Comparison of ENCODE assay signal across 8 cellular contexts in the genomic region with DNA sequence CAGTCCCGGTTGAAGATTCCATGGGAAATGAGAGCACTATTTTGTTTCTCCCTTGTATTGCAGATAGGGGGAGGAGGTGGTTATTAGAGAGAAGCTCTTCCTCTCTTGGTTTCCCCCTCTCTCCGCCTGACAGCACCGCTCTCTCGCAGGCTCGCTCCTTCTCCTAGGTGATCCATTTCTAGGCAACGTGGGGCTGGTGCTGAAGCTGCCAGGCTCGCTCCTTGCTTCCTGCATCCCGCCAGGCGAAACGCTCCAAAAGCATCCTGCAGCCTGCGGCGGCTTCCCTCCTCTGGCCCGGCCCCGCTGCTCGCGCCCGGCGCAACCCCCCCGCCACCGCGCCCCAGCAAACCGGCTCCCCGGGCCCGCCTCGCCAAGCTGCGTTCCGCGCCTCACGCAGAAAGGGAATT. TPM values are rescaled to one million over a fixed set of nuclear protein-coding genes. Genes with fewer than 3 reads are reported as not detected.
DNase-seq lines count a peak whose midpoint lies in the region; ATAC-seq, FAIRE-seq and TF ChIP-seq lines count a peak whose summit lies in the region.

A gene (plus strand): TSS at position 346 of the 407 bp plus-strand sequence.

- peak; percentile 27 to 47; a peak in 2 of 6 replicates for ATAC-seq in A549
- no peak for ATAC-seq in HG03457 (IDR thresholded peaks at IDR 0.05; ENCODE audit: unreplicated experiment)

- H3K4me3 ChIP-seq in A549 (peak within 1 kb of the TSS; percentile 39; the same call in 2 of the 3 replicates), Caco-2 (ENCODE audit: low read depth, low read length) (no peak within 1 kb of the TSS)

- CTCF ChIA-PET in A549 (lab: Yijun Ruan, JAX) (interaction anchor here (0.6 kb wide), 1 partner anchor 10 kb away, joined by 3 read pairs; no protein-coding TSS in a partner anchor), Caco-2 (lab: Charles Lee) (no interaction called here)

- TF ChIP-seq EP300 in A549 (IDR thresholded peaks at IDR 0.05) = no peak

- H3K4me3 Mint-ChIP-seq in Caco-2 (ENCODE audit: unreplicated experiment) = no peak within 1 kb of the TSS

- 3% methylated on average over 18 of the region's 29 CpGs for WGBS in A549 (ENCODE audit: missing lambda C conversion rate)

- POLR2A ChIA-PET in A549 (lab: Yijun Ruan, JAX) = no interaction called here
- POLR2A ChIA-PET in Caco-2 (lab: Charles Lee) = no interaction called here

- no peak for FAIRE-seq in A549 (lab: Jason Lieb, UNC)

- H3K27me3 ChIP-seq in Caco-2 (replicated peaks; ENCODE audit: control insufficient read depth, insufficient read depth, low read length) = no peaks in the 10 kb centered on the region

- H3K36me3 Mint-ChIP-seq in Caco-2 (ENCODE audit: insufficient read depth, unreplicated experiment) = no peaks in the 10 kb centered on the region

- H3K4me1 ChIP-seq in A549 = 0 out of 3 replicates have a peak, but pooled peaks cover 4% of the 10 kb centered on the region
- H3K4me1 ChIP-seq in Caco-2 = no peaks in the 10 kb centered on the region

- TF ChIP-seq RAD21 in A549 (conservative IDR thresholded peaks at IDR 0.05 in 1 of 2, IDR thresholded peaks at IDR 0.05 in 1 of 2) = no peak

- DNase-seq in A549 (ENCODE audit: low read depth in 1 of 2, low spot score in 1 of 2) (peak in 1 of 2 experiments; percentile 1), Kasumi-1 (lab: John Stamatoyannopoulos, UW) (peak; percentile 28 to 38), cerebellar nuclear complex (lab: John Stamatoyannopoulos, UW) (peak; percentile 66 to 76), medulla oblongata (ENCODE audit: extremely low spot score) (peak; percentile 77), dermis blood vessel endothelial cell (no peak), SHP77 (lab: John Stamatoyannopoulos, UW) (no peak), Caco-2 (no peak)

- BruUV-seq in Caco-2 (replicated peaks; lab: Mats Ljungman, UMichigan) = no TSS peak

- no peaks in the 10 kb centered on the region for H3K36me3 ChIP-seq in Caco-2 (ENCODE audit: control insufficient read depth, insufficient read depth, low read length)

- no peak within 1 kb of the TSS for H3K27ac Mint-ChIP-seq in Caco-2 (ENCODE audit: unreplicated experiment)

- H3K4me1 Mint-ChIP-seq in Caco-2 (ENCODE audit: low read depth, unreplicated experiment) = no peaks in the 10 kb centered on the region

- no peaks in the 10 kb centered on the region for H3K9me3 ChIP-seq in A549
- no peaks in the 10 kb centered on the region for H3K9me3 ChIP-seq in Caco-2

- H3K9me3 Mint-ChIP-seq in Caco-2 (ENCODE audit: unreplicated experiment) = no peaks in the 10 kb centered on the region

- no peak for TF ChIP-seq CTCF in A549 (IDR thresholded peaks at IDR 0.05)
- no peak for TF ChIP-seq CTCF in Caco-2 (IDR thresholded peaks at IDR 0.05; ENCODE audit: insufficient read depth in 1 of 2, low read depth in 1 of 2, low read length in 1 of 2, severe bottlenecking in 1 of 2, unreplicated experiment in 1 of 2)

- no peak for TF ChIP-seq POLR2A in A549 (IDR thresholded peaks at IDR 0.05; ENCODE audit: low read length)

- intact Hi-C loops in Caco-2 (cut with micrococcal nuclease; ENCODE audit: unreplicated experiment) = no loop called here

- peaks cover 2% of the 10 kb centered on the region for H3K27me3 Mint-ChIP-seq in Caco-2 (ENCODE audit: insufficient read depth, unreplicated experiment)

- H3K4me2 ChIP-seq in A549 = peak within 1 kb of the TSS; percentile 84

- no peak within 1 kb of the TSS for H3K27ac ChIP-seq in A549

TF ChIP-seq in A549, 52 proteins besides CTCF, POLR2A, EP300 and RAD21:
- TF ChIP-seq ZNF302 (CRISPR knock-in tag; IDR thresholded peaks at IDR 0.05) (no peak), PHF8 (IDR thresholded peaks at IDR 0.05; ENCODE audit: borderline replicate concordance, low read depth) (no peak), KDM5A (IDR thresholded peaks at IDR 0.05) (no peak), JUNB (IDR thresholded peaks at IDR 0.05) (no peak)
- TF ChIP-seq, protein P1, sequence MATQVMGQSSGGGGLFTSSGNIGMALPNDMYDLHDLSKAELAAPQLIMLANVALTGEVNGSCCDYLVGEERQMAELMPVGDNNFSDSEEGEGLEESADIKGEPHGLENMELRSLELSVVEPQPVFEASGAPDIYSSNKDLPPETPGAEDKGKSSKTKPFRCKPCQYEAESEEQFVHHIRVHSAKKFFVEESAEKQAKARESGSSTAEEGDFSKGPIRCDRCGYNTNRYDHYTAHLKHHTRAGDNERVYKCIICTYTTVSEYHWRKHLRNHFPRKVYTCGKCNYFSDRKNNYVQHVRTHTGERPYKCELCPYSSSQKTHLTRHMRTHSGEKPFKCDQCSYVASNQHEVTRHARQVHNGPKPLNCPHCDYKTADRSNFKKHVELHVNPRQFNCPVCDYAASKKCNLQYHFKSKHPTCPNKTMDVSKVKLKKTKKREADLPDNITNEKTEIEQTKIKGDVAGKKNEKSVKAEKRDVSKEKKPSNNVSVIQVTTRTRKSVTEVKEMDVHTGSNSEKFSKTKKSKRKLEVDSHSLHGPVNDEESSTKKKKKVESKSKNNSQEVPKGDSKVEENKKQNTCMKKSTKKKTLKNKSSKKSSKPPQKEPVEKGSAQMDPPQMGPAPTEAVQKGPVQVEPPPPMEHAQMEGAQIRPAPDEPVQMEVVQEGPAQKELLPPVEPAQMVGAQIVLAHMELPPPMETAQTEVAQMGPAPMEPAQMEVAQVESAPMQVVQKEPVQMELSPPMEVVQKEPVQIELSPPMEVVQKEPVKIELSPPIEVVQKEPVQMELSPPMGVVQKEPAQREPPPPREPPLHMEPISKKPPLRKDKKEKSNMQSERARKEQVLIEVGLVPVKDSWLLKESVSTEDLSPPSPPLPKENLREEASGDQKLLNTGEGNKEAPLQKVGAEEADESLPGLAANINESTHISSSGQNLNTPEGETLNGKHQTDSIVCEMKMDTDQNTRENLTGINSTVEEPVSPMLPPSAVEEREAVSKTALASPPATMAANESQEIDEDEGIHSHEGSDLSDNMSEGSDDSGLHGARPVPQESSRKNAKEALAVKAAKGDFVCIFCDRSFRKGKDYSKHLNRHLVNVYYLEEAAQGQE (IDR thresholded peaks at IDR 0.05) = no peak
- TF ChIP-seq, protein P2, sequence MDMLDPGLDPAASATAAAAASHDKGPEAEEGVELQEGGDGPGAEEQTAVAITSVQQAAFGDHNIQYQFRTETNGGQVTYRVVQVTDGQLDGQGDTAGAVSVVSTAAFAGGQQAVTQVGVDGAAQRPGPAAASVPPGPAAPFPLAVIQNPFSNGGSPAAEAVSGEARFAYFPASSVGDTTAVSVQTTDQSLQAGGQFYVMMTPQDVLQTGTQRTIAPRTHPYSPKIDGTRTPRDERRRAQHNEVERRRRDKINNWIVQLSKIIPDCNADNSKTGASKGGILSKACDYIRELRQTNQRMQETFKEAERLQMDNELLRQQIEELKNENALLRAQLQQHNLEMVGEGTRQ (IDR thresholded peaks at IDR 0.05) = no peak

RNA-seq across cellular contexts. Expression of the gene that starts here (rescaled TPM):
- polyA plus RNA-seq in A549 (2011; rRNA removed) = not detected in 2 replicates
- not detected in 2 replicates for polyA plus RNA-seq in A549 (2012; cell fraction: cytosol; rRNA removed)
- not detected in 2 replicates for polyA plus RNA-seq in A549 (2012; cell fraction: nucleus; rRNA removed)
- polyA plus RNA-seq in A549 (2017; fragmentation: RNase III; extraction: RNeasy Plus Mini Kit Qiagen cat#74134 plus additional on column Dnase treatment) = not detected in 3 replicates
- polyA minus RNA-seq in A549 (2011; rRNA and poly(A)+ RNA removed) = not detected in 2 replicates
- not detected in 2 replicates for total RNA-seq in dermis blood vessel endothelial cell
- not detected in 2 replicates for total RNA-seq in Caco-2 (2022)

Comparison
In these comparisons a context has a peak if more than half of its experiments do, and no peak if none do; other contexts are left out.
1. Peak in ATAC-seq, H3K4me3 ChIP-seq and H3K4me2 ChIP-seq in A549; RNA of the gene not detected or under 1 TPM.
2. DNase-seq: peak in Kasumi-1 (2 of 2), cerebellar nuclear complex (2 of 2) and medulla oblongata (single experiment); none in dermis blood vessel endothelial cell (single experiment), SHP77 (0 of 2) and Caco-2 (0 of 2).